25 cellular contexts compared by ENCODE assay signal in genomic region chr2:236629961-236630872, GRCh38.
DNase-seq lines count a peak whose midpoint lies in the region; ATAC-seq and TF ChIP-seq lines count a peak whose summit lies in the region.
"Had no signal": no experiment of that assay in that cellular context is flagged by ENCODE, and none has a peak within 500 bp of the region (broad histone marks: within the 10 kb centered on the region; RNA-seq: fewer than 3 reads in every experiment).

No MANE protein-coding gene starts in this region.

- peaks cover 56% of the 10 kb centered on the region for H3K4me1 Mint-ChIP-seq in neural crest cell
- H3K4me1 Mint-ChIP-seq: activated CD4-positive, alpha-beta T cell treated with anti-CD3 and anti-CD28 coated beads, Interleukin-2, amount 10 ng/mL, durations not matched to agents 24 days and 14 days; stimulated activated memory B cell treated with anti-CD40 and anti-IgM and Interleukin-4, amounts not matched to agents 10 μg/mL and 1 μg/mL and 100 μg/mL, for 72 hours had no signal

- no peaks in the 10 kb centered on the region for H3K36me3 ChIP-seq in heart right ventricle
- H3K36me3 ChIP-seq: ascending aorta, left lung, neutrophil, thyroid gland had no signal

- intact Hi-C loops in heart right ventricle (cut with DNase I) = loop anchor here in 1 of 10 donors (2.0 kb wide), 1 partner anchor 61 kb away; the partner anchor contains the start of gene ACKR3

- no peaks in the 10 kb centered on the region for H3K9me3 ChIP-seq in heart right ventricle
- H3K9me3 ChIP-seq: ascending aorta, left lung, neutrophil, SK-N-SH, thyroid gland had no signal

- H3K27me3 Mint-ChIP-seq in neural crest cell (ENCODE audit: low read depth) = no peaks in the 10 kb centered on the region
- H3K27me3 Mint-ChIP-seq: activated CD4-positive, alpha-beta T cell treated with anti-CD3 and anti-CD28 coated beads, Interleukin-2, amount 10 ng/mL, durations not matched to agents 24 days and 14 days had no signal

- no peaks in the 10 kb centered on the region for H3K36me3 Mint-ChIP-seq in neural crest cell (ENCODE audit: low read depth)
- H3K36me3 Mint-ChIP-seq: activated naive CD4-positive, alpha-beta T cell treated with anti-CD3 and anti-CD28 coated beads, Interleukin-2, amount 50 U/mL, for 72 hours; stimulated activated memory B cell treated with anti-CD40 and anti-IgM and Interleukin-4, amounts not matched to agents 10 μg/mL and 1 μg/mL and 100 μg/mL, for 72 hours had no signal

- no peaks in the 10 kb centered on the region for H3K9me3 Mint-ChIP-seq in neural crest cell
- H3K9me3 Mint-ChIP-seq: activated CD4-positive, alpha-beta T cell treated with anti-CD3 and anti-CD28 coated beads, Interleukin-2, amount 10 ng/mL, durations not matched to agents 24 days and 14 days; activated naive CD4-positive, alpha-beta T cell treated with anti-CD3 and anti-CD28 coated beads, Interleukin-2, amount 50 U/mL, for 72 hours; central memory CD8-positive, alpha-beta T cell; stimulated activated memory B cell treated with anti-CD40 and anti-IgM and Interleukin-4, amounts not matched to agents 10 μg/mL and 1 μg/mL and 100 μg/mL, for 72 hours had no signal

- H3K27ac ChIP-seq in heart right ventricle = peak overlapping the region in 8 of 10 donors; percentile 3 to 77 (median 50)
- H3K27ac ChIP-seq in temporal lobe (ENCODE audit: low read depth, low read length) = peak overlapping the region; percentile 12
- H3K27ac ChIP-seq: ascending aorta, left lung, neutrophil, thyroid gland, VCaP had no signal

- ATAC-seq in heart right ventricle = peak; percentile 26 to 67 (median 51)
- no peak for ATAC-seq in HG03196 (IDR thresholded peaks at IDR 0.05; ENCODE audit: unreplicated experiment)
- ATAC-seq in HG03175 (IDR thresholded peaks at IDR 0.05; ENCODE audit: unreplicated experiment) = no peak
- ATAC-seq: activated naive CD4-positive, alpha-beta T cell treated with anti-CD3 and anti-CD28 coated beads, Interleukin-2, amount 50 U/mL, for 72 hours; left lung; stimulated activated memory B cell treated with anti-CD40 and anti-IgM and Interleukin-4, amounts not matched to agents 10 μg/mL and 1 μg/mL and 100 μg/mL, for 72 hours had no signal

- H3K4me3 ChIP-seq in heart right ventricle = no peak overlapping the region
- H3K4me3 ChIP-seq: ascending aorta, left lung, thyroid gland had no signal

- H3K4me1 ChIP-seq in heart right ventricle = peaks cover 5 to 29% (median 18%) of the 10 kb centered on the region in 9 donors
- H3K4me1 ChIP-seq: left lung, thyroid gland had no signal

- TF ChIP-seq CTCF in heart right ventricle (IDR thresholded peaks at IDR 0.05) = no peak
- no peak for TF ChIP-seq CTCF in neural crest cell (conservative IDR thresholded peaks at IDR 0.05)

- WGBS in heart right ventricle, 2 donors = 65 to 69% methylated on average over 16 of the region's 16 CpGs

- peak overlapping the region; percentile 98 for H3K27ac Mint-ChIP-seq in neural crest cell (ENCODE audit: unreplicated experiment)
- H3K27ac Mint-ChIP-seq: activated CD4-positive, alpha-beta T cell treated with anti-CD3 and anti-CD28 coated beads, Interleukin-2, amount 10 ng/mL, durations not matched to agents 24 days and 14 days; activated naive CD4-positive, alpha-beta T cell treated with anti-CD3 and anti-CD28 coated beads, Interleukin-2, amount 50 U/mL, for 72 hours; stimulated activated memory B cell treated with anti-CD40 and anti-IgM and Interleukin-4, amounts not matched to agents 10 μg/mL and 1 μg/mL and 100 μg/mL, for 72 hours had no signal

- no peaks in the 10 kb centered on the region for H3K27me3 ChIP-seq in heart right ventricle
- H3K27me3 ChIP-seq: ascending aorta, left lung, neutrophil, thyroid gland had no signal

- H3K4me3 Mint-ChIP-seq in neural crest cell = no peak overlapping the region
- H3K4me3 Mint-ChIP-seq: activated CD4-positive, alpha-beta T cell treated with anti-CD3 and anti-CD28 coated beads, Interleukin-2, amount 10 ng/mL, durations not matched to agents 24 days and 14 days; central memory CD8-positive, alpha-beta T cell; stimulated activated memory B cell treated with anti-CD40 and anti-IgM and Interleukin-4, amounts not matched to agents 10 μg/mL and 1 μg/mL and 100 μg/mL, for 72 hours had no signal

- peak; percentile 39 for DNase-seq in ecto neural progenitor cell (ENCODE audit: low spot score)
- no peak for DNase-seq in heart right ventricle
- DNase-seq in neural crest cell (ENCODE audit: low read depth, low spot score) = no peak
- DNase-seq in EL = no peak
- no peak for DNase-seq in HUDEP-2 (lab: John Stamatoyannopoulos, UW; ENCODE audit: unreplicated experiment in 76 of 76)
- DNase-seq: activated CD4-positive, alpha-beta T cell treated with anti-CD3 and anti-CD28 coated beads, Interleukin-2, amount 10 ng/mL, durations not matched to agents 24 days and 14 days; C1 segment of cervical spinal cord; left lung; NCI-H1105; NCI-H2029; NCI-H226; NCI-H748 treated with DMSO at 0.1 percent for 48 hours; RPMI8226; stimulated activated CD4-positive, alpha-beta T cell treated with anti-CD3 and anti-CD28 coated beads, Interleukin-4, amount 100 ng/mL, for 1 hour; thyroid gland had no signal

Comparison
In these comparisons a context has a peak if more than half of its experiments do, and no peak if none do; other contexts are left out.
1. ATAC-seq: peak in heart right ventricle (8 of 8); none in HG03196 (single experiment) and HG03175 (single experiment).